Comparison of ENCODE assay signal across 12 cellular contexts in genomic region chr20:52180167-52180840, GRCh38.
"Had no signal": no experiment of that assay in that cellular context is flagged by ENCODE, and none has a peak within 500 bp of the region (broad histone marks: within the 10 kb centered on the region; RNA-seq: fewer than 3 reads in every experiment).

No MANE protein-coding gene starts in this region.

- DNase-seq: activated CD4-positive, alpha-beta memory T cell treated with anti-CD3 and anti-CD28 coated beads, Interleukin-2, amount 10 ng/mL, durations not matched to agents 7 days and 5 days; activated CD4-positive, CD25-positive, alpha-beta regulatory T cell treated with anti-CD3 and anti-CD28 coated beads, Interleukin-2, amount 50 U/mL, for 72 hours; activated effector memory CD4-positive, alpha-beta T cell treated with anti-CD3 and anti-CD28 coated beads, Interleukin-2, amount 50 U/mL, for 16 hours; activated naive CD8-positive, alpha-beta T cell treated with anti-CD3 and anti-CD28 coated beads, Interleukin-2, amount 10 ng/mL, durations not matched to agents 7 days and 5 days; aorta; endodermal cell; spleen; stimulated activated naive CD4-positive, alpha-beta T cell treated with Interleukin-2 at 50 U/mL for 16 hours; SW 1271; T-helper 9 cell had no signal

- H3K27ac Mint-ChIP-seq: activated CD4-positive, alpha-beta memory T cell treated with anti-CD3 and anti-CD28 coated beads, Interleukin-2, amount 10 ng/mL, durations not matched to agents 7 days and 5 days; activated naive CD8-positive, alpha-beta T cell treated with anti-CD3 and anti-CD28 coated beads, Interleukin-2, amount 10 ng/mL, durations not matched to agents 7 days and 5 days; endodermal cell had no signal

- H3K4me3 Mint-ChIP-seq: activated CD4-positive, alpha-beta memory T cell treated with anti-CD3 and anti-CD28 coated beads, Interleukin-2, amount 10 ng/mL, durations not matched to agents 7 days and 5 days; activated naive CD8-positive, alpha-beta T cell treated with anti-CD3 and anti-CD28 coated beads, Interleukin-2, amount 10 ng/mL, durations not matched to agents 7 days and 5 days; endodermal cell; nephron had no signal

- H3K9me3 Mint-ChIP-seq: activated CD4-positive, alpha-beta memory T cell treated with anti-CD3 and anti-CD28 coated beads, Interleukin-2, amount 10 ng/mL, durations not matched to agents 7 days and 5 days; activated naive CD8-positive, alpha-beta T cell treated with anti-CD3 and anti-CD28 coated beads, Interleukin-2, amount 10 ng/mL, durations not matched to agents 7 days and 5 days; endodermal cell; nephron had no signal

- ATAC-seq: sciatic nerve had no signal

- H3K27me3 Mint-ChIP-seq: activated CD4-positive, alpha-beta memory T cell treated with anti-CD3 and anti-CD28 coated beads, Interleukin-2, amount 10 ng/mL, durations not matched to agents 7 days and 5 days; activated naive CD8-positive, alpha-beta T cell treated with anti-CD3 and anti-CD28 coated beads, Interleukin-2, amount 10 ng/mL, durations not matched to agents 7 days and 5 days had no signal

- H3K4me1 Mint-ChIP-seq: nephron had no signal
